In genomic region chr9:91193658-91194391, GRCh38 we compare ENCODE assay signal across 1 cellular context.
TF ChIP-seq lines count a peak whose summit lies in the region.

No MANE protein-coding gene starts in this region.

TF ChIP-seq in K562, 482 proteins besides CTCF, POLR2A, EP300 and RAD21 (continued from another document and continues in another):
- TF ChIP-seq ZNF175 (CRISPR knock-in tag; IDR thresholded peaks at IDR 0.05; ENCODE audit: low read depth) (no peak; the same call in 1 of the 2 replicates), HMG20B (CRISPR knock-in tag; IDR thresholded peaks at IDR 0.05) (no peak; the same call in 1 of the 2 replicates), MXI1 (IDR thresholded peaks at IDR 0.05; ENCODE audit: low read depth, low read length) (no peak), NFE2 (IDR thresholded peaks at IDR 0.05; ENCODE audit: low read depth) (peak; percentile 38; the same call in 1 of the 2 replicates), ZBTB11 (CRISPR knock-in tag; IDR thresholded peaks at IDR 0.05) (peak in 1 of 3 experiments; percentile 57; a peak in 1 of 6 replicates), NFE2L1 (tag; IDR thresholded peaks at IDR 0.05; ENCODE audit: borderline replicate concordance, low read depth) (no peak), ZFX (CRISPR knock-in tag; IDR thresholded peaks at IDR 0.05) (no peak; the same call in none of the 2 replicates), HNRNPL (IDR thresholded peaks at IDR 0.05; ENCODE audit: low read depth, low read length) (0 out of 2 replicates have a peak, but pooled peaks have one; percentile 48), ZNF561 (CRISPR knock-in tag; conservative IDR thresholded peaks at IDR 0.05) (no peak), HDAC8 (tag; IDR thresholded peaks at IDR 0.05) (peak; percentile 89), ARID3A (IDR thresholded peaks at IDR 0.05; ENCODE audit: borderline replicate concordance, low read depth, low read length) (no peak), ZBTB43 (CRISPR knock-in tag; IDR thresholded peaks at IDR 0.05) (no peak), CBX8 (IDR thresholded peaks at IDR 0.05; ENCODE audit: borderline replicate concordance, extremely low read depth, low read depth, low read length, poor library complexity, severe bottlenecking) (no peak), KAT8 (IDR thresholded peaks at IDR 0.05; ENCODE audit: low read depth) (no peak), HDAC1 (IDR thresholded peaks at IDR 0.05) (peak in 1 of 2 experiments; percentile 80; a peak in 2 of 4 replicates), PTBP1 (IDR thresholded peaks at IDR 0.05; ENCODE audit: low read depth, low read length) (no peak), CEBPB (tag; IDR thresholded peaks at IDR 0.05) (peak; percentile 73), ZNF778 (CRISPR knock-in tag; IDR thresholded peaks at IDR 0.05) (no peak), MAFF (IDR thresholded peaks at IDR 0.05; ENCODE audit: low read length) (no peak), PHB2 (IDR thresholded peaks at IDR 0.05; ENCODE audit: low read depth) (no peak), MBD1 (CRISPR knock-in tag; IDR thresholded peaks at IDR 0.05) (no peak), BHLHE40 (IDR thresholded peaks at IDR 0.05; ENCODE audit: low read length) (peak; percentile 67), ID3 (CRISPR knock-in tag; IDR thresholded peaks at IDR 0.05) (no peak), ID3 (tag; IDR thresholded peaks at IDR 0.05) (peak; percentile 66; the same call in 1 of the 2 replicates), XRCC4 (IDR thresholded peaks at IDR 0.05; ENCODE audit: extremely low read depth, insufficient read depth, insufficient read length) (no peak), SMAD4 (CRISPR knock-in tag; conservative IDR thresholded peaks at IDR 0.05) (peak; percentile 91), ZNF253 (CRISPR knock-in tag; conservative IDR thresholded peaks at IDR 0.05) (no peak), CTBP1 (IDR thresholded peaks at IDR 0.05; ENCODE audit: borderline replicate concordance) (no peak), ZC3H11A (IDR thresholded peaks at IDR 0.05; ENCODE audit: low read depth, low read length) (no peak), ZNF75A (CRISPR knock-in tag; IDR thresholded peaks at IDR 0.05) (no peak), ZNF79 (CRISPR knock-in tag; IDR thresholded peaks at IDR 0.05; ENCODE audit: low read depth) (no peak), MEIS2 (IDR thresholded peaks at IDR 0.05; ENCODE audit: partially characterized antibody) (no peak), ASH1L (IDR thresholded peaks at IDR 0.05; ENCODE audit: borderline replicate concordance, low read depth, partially characterized antibody) (no peak), TAL1 (IDR thresholded peaks at IDR 0.05) (no peak), MTA1 (IDR thresholded peaks at IDR 0.05; ENCODE audit: borderline replicate concordance) (no peak), MYBL2 (IDR thresholded peaks at IDR 0.05; ENCODE audit: low read depth) (no peak), MYBL2 (CRISPR knock-in tag; IDR thresholded peaks at IDR 0.05; ENCODE audit: borderline replicate concordance) (no peak), ATF4 (CRISPR knock-in tag; IDR thresholded peaks at IDR 0.05) (no peak), MYC (IDR thresholded peaks at IDR 0.05; ENCODE audit: low read depth, low read length) (peak; percentile 74), MYC (CRISPR knock-in tag; IDR thresholded peaks at IDR 0.05; ENCODE audit: borderline replicate concordance, low read depth) (peak; percentile 81; the same call in 1 of the 2 replicates), CC2D1A (IDR thresholded peaks at IDR 0.05) (no peak), ZKSCAN8 (CRISPR knock-in tag; IDR thresholded peaks at IDR 0.05) (no peak), TEAD4 (IDR thresholded peaks at IDR 0.05; ENCODE audit: low read length) (peak; percentile 86), TEAD4 (CRISPR knock-in tag; IDR thresholded peaks at IDR 0.05; ENCODE audit: borderline replicate concordance) (0 out of 2 replicates have a peak, but pooled peaks have one; percentile 80), CHAMP1 (IDR thresholded peaks at IDR 0.05) (0 out of 2 replicates have a peak, but pooled peaks have one; percentile 26), CEBPG (CRISPR knock-in tag; IDR thresholded peaks at IDR 0.05) (peak; percentile 48; the same call in 1 of the 2 replicates), CEBPG (tag; conservative IDR thresholded peaks at IDR 0.05 in 1 of 2, IDR thresholded peaks at IDR 0.05 in 1 of 2) (peak; percentile 38 to 53; a peak in 2 of 4 replicates), MECOM (CRISPR knock-in tag; IDR thresholded peaks at IDR 0.05) (peak; percentile 66; the same call in 1 of the 2 replicates), ZBTB26 (CRISPR knock-in tag; IDR thresholded peaks at IDR 0.05) (no peak), TRIM28 (IDR thresholded peaks at IDR 0.05) (no peak; the same call in 1 of the 2 replicates)
